ENCODE assay signal across 1 cellular context in the genomic region with DNA sequence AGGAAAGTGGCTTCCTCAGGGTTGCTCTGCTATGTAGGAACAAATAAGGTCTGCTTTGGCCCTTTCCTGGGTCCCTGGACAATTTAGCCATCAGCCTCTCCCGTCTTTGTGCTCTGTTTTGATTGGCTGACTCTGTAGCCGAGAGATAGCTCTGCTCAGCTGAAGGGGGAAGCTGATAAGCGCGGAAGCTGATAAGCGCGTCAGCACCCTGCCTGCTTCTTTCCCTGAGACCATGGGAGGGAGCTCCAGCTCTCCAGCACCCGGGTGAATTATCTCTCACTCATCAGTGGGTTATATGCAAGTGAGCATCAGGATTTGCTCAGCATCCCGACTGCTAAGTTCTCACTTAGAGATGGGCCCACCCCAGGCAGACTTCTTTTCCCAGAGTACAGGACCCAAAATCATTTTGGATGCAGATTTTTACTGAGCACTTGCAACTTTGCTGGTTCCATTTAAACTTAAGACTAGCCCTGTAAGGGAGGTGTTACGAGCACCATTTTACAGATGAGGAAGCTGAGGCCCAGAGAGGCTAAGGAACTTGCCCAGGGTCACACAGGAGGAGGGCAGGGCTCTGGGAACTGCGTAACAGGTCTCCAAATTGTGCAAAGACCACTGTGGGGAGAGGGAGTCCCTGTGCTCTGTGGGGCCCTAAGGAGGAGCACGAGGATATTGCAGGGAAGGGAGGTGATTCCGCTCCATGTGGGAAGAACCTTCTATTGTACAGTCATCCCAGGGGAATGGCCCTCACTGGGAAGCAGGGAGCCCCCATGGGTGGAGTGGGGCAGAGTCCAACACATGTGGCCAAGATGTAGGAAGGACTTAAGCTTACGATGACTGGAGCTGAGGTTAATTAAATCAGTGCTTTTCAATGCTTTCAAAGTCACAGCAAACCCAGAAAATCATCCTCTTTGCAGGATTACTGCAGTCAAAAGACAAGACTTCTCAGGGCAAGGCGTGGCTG.
A peak's percentile ranks its signal among the peaks of the same experiment; 100 is the strongest.
TF ChIP-seq lines count a peak whose summit lies in the region.

No MANE protein-coding gene starts in this region.

TF ChIP-seq in K562, 482 proteins besides CTCF, POLR2A, EP300 and RAD21 (continued from another document and continues in another):
- TF ChIP-seq CREBBP (IDR thresholded peaks at IDR 0.05; ENCODE audit: low read depth, low read length) (no peak), CREB3 (tag; conservative IDR thresholded peaks at IDR 0.05; ENCODE audit: low read depth) (no peak), HDAC2 (IDR thresholded peaks at IDR 0.05) (peak; percentile 59; the same call in 1 of the 2 replicates), MAZ (CRISPR knock-in tag; conservative IDR thresholded peaks at IDR 0.05 in 1 of 2, IDR thresholded peaks at IDR 0.05 in 1 of 2) (peak in 1 of 2 experiments; percentile 32; a peak in 1 of 4 replicates), ZNF384 (IDR thresholded peaks at IDR 0.05; ENCODE audit: low read depth, low read length) (no peak), ZSCAN29 (IDR thresholded peaks at IDR 0.05) (no peak), SRSF9 (IDR thresholded peaks at IDR 0.05; ENCODE audit: borderline replicate concordance, low read depth, low read length) (no peak), ZNF609 (CRISPR knock-in tag; IDR thresholded peaks at IDR 0.05; ENCODE audit: borderline replicate concordance) (no peak), SREBF1 (IDR thresholded peaks at IDR 0.05; ENCODE audit: borderline replicate concordance, low read depth, low read length) (no peak), PREB (CRISPR knock-in tag; IDR thresholded peaks at IDR 0.05) (no peak), PRMT5 (CRISPR knock-in tag; IDR thresholded peaks at IDR 0.05) (no peak), ATF1 (CRISPR knock-in tag; IDR thresholded peaks at IDR 0.05) (no peak), ATF1 (tag; IDR thresholded peaks at IDR 0.05) (peak; percentile 83), ZNF133 (CRISPR knock-in tag; IDR thresholded peaks at IDR 0.05) (no peak), ZNF197 (CRISPR knock-in tag; IDR thresholded peaks at IDR 0.05; ENCODE audit: low read depth) (0 out of 2 replicates have a peak, but pooled peaks have one; percentile 76), NR2C1 (IDR thresholded peaks at IDR 0.05) (no peak), NR2C1 (tag; IDR thresholded peaks at IDR 0.05) (peak; percentile 20; the same call in 1 of the 2 replicates), NFXL1 (CRISPR knock-in tag; IDR thresholded peaks at IDR 0.05) (no peak), GATAD2A (IDR thresholded peaks at IDR 0.05) (no peak), CREB1 (IDR thresholded peaks at IDR 0.05) (peak; percentile 55; the same call in 1 of the 2 replicates), CREB1 (CRISPR knock-in tag; IDR thresholded peaks at IDR 0.05) (peak; percentile 72; the same call in 1 of the 2 replicates), CTBP1 (IDR thresholded peaks at IDR 0.05; ENCODE audit: borderline replicate concordance) (peak; percentile 98), ZNF696 (CRISPR knock-in tag; conservative IDR thresholded peaks at IDR 0.05) (no peak), PHB2 (IDR thresholded peaks at IDR 0.05; ENCODE audit: low read depth) (peak; percentile 61; the same call in 1 of the 2 replicates), GATAD2B (IDR thresholded peaks at IDR 0.05; ENCODE audit: borderline replicate concordance) (no peak), DPF2 (IDR thresholded peaks at IDR 0.05) (peak; percentile 90), MTA2 (IDR thresholded peaks at IDR 0.05; ENCODE audit: low read depth) (peak; percentile 83), GTF2E2 (tag; IDR thresholded peaks at IDR 0.05) (no peak), PCBP1 (IDR thresholded peaks at IDR 0.05; ENCODE audit: low read depth, low read length, poor library complexity, severe bottlenecking) (no peak), TCF3 (CRISPR knock-in tag; IDR thresholded peaks at IDR 0.05) (peak; percentile 96), LARP7 (IDR thresholded peaks at IDR 0.05) (no peak), NR2C2 (CRISPR knock-in tag; IDR thresholded peaks at IDR 0.05) (no peak), NR2C2 (tag; IDR thresholded peaks at IDR 0.05) (no peak), EP400 (IDR thresholded peaks at IDR 0.05) (no peak), HMG20A (CRISPR knock-in tag; conservative IDR thresholded peaks at IDR 0.05) (no peak), NFIC (IDR thresholded peaks at IDR 0.05) (peak; percentile 70), ATF7 (IDR thresholded peaks at IDR 0.05) (peak; percentile 61; the same call in 1 of the 2 replicates), NR1H2 (CRISPR knock-in tag; IDR thresholded peaks at IDR 0.05) (no peak), ZNF75A (CRISPR knock-in tag; IDR thresholded peaks at IDR 0.05) (no peak), CXXC5 (CRISPR knock-in tag; IDR thresholded peaks at IDR 0.05) (peak; percentile 81), ZNF589 (CRISPR knock-in tag; IDR thresholded peaks at IDR 0.05; ENCODE audit: low read depth) (no peak), HMGN3 (IDR thresholded peaks at IDR 0.05; ENCODE audit: borderline replicate concordance, extremely low read depth, insufficient read length, low read depth, low read length) (peak; percentile 37), ZNF282 (CRISPR knock-in tag; IDR thresholded peaks at IDR 0.05) (no peak), ZMIZ1 (IDR thresholded peaks at IDR 0.05; ENCODE audit: low read depth in 2 of 2, low read length in 2 of 2) (peak in 1 of 2 experiments; percentile 62; a peak in 1 of 4 replicates)
- TF ChIP-seq, protein P1, sequence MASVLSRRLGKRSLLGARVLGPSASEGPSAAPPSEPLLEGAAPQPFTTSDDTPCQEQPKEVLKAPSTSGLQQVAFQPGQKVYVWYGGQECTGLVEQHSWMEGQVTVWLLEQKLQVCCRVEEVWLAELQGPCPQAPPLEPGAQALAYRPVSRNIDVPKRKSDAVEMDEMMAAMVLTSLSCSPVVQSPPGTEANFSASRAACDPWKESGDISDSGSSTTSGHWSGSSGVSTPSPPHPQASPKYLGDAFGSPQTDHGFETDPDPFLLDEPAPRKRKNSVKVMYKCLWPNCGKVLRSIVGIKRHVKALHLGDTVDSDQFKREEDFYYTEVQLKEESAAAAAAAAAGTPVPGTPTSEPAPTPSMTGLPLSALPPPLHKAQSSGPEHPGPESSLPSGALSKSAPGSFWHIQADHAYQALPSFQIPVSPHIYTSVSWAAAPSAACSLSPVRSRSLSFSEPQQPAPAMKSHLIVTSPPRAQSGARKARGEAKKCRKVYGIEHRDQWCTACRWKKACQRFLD (CRISPR knock-in tag; IDR thresholded peaks at IDR 0.05): peak; percentile 46; the same call in 1 of the 2 replicates
- TF ChIP-seq, protein P2, sequence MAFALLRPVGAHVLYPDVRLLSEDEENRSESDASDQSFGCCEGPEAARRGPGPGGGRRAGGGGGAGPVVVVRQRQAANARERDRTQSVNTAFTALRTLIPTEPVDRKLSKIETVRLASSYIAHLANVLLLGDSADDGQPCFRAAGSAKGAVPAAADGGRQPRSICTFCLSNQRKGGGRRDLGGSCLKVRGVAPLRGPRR (CRISPR knock-in tag; IDR thresholded peaks at IDR 0.05): no peak
- TF ChIP-seq, protein P3, sequence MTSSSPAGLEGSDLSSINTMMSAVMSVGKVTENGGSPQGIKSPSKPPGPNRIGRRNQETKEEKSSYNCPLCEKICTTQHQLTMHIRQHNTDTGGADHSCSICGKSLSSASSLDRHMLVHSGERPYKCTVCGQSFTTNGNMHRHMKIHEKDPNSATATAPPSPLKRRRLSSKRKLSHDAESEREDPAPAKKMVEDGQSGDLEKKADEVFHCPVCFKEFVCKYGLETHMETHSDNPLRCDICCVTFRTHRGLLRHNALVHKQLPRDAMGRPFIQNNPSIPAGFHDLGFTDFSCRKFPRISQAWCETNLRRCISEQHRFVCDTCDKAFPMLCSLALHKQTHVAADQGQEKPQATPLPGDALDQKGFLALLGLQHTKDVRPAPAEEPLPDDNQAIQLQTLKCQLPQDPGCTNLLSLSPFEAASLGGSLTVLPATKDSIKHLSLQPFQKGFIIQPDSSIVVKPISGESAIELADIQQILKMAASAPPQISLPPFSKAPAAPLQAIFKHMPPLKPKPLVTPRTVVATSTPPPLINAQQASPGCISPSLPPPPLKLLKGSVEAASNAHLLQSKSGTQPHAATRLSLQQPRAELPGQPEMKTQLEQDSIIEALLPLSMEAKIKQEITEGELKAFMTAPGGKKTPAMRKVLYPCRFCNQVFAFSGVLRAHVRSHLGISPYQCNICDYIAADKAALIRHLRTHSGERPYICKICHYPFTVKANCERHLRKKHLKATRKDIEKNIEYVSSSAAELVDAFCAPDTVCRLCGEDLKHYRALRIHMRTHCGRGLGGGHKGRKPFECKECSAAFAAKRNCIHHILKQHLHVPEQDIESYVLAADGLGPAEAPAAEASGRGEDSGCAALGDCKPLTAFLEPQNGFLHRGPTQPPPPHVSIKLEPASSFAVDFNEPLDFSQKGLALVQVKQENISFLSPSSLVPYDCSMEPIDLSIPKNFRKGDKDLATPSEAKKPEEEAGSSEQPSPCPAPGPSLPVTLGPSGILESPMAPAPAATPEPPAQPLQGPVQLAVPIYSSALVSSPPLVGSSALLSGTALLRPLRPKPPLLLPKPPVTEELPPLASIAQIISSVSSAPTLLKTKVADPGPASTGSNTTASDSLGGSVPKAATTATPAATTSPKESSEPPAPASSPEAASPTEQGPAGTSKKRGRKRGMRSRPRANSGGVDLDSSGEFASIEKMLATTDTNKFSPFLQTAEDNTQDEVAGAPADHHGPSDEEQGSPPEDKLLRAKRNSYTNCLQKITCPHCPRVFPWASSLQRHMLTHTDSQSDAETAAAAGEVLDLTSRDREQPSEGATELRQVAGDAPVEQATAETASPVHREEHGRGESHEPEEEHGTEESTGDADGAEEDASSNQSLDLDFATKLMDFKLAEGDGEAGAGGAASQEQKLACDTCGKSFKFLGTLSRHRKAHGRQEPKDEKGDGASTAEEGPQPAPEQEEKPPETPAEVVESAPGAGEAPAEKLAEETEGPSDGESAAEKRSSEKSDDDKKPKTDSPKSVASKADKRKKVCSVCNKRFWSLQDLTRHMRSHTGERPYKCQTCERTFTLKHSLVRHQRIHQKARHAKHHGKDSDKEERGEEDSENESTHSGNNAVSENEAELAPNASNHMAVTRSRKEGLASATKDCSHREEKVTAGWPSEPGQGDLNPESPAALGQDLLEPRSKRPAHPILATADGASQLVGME (CRISPR knock-in tag; IDR thresholded peaks at IDR 0.05): peak; percentile 79
